Comparison of ENCODE assay signal across 8 cellular contexts in genomic region chr2:46179037-46179621, GRCh38.
DNase-seq lines count a peak whose midpoint lies in the region; ATAC-seq and TF ChIP-seq lines count a peak whose summit lies in the region.

No MANE protein-coding gene starts in this region.

- no peak for ATAC-seq in GM19324 (IDR thresholded peaks at IDR 0.05; ENCODE audit: low FRiP score, unreplicated experiment)

- H3K36me3 ChIP-seq in SJCRH30 (no peaks in the 10 kb centered on the region), adipocyte (ENCODE audit: control insufficient read depth, insufficient read depth, low read length, severe bottlenecking) (no peaks in the 10 kb centered on the region)

- H3K4me3 ChIP-seq in SJCRH30 (no peak overlapping the region), adipocyte (ENCODE audit: low read length) (no peak overlapping the region)

- H3K27ac ChIP-seq in SJCRH30, result peak overlapping the region; percentile 14; the same call in 1 of the 2 replicates

- H3K27me3 ChIP-seq in SJCRH30 (no peaks in the 10 kb centered on the region), adipocyte (replicated peaks; ENCODE audit: control insufficient read depth, insufficient read depth, low read length) (no peaks in the 10 kb centered on the region)

- H3K9me3 ChIP-seq in SJCRH30 (replicated peaks) (no peaks in the 10 kb centered on the region), adipocyte (ENCODE audit: control insufficient read depth, low read length) (no peaks in the 10 kb centered on the region)

- H3K4me1 ChIP-seq in SJCRH30 (peaks cover 10% of the 10 kb centered on the region; the same call in 1 of the 2 replicates), adipocyte (ENCODE audit: control insufficient read depth, insufficient read depth, low read length) (peaks cover 16% of the 10 kb centered on the region)

- H3K9ac ChIP-seq in adipocyte (ENCODE audit: low read length), result peak overlapping the region; percentile 31

- DNase-seq in GM20000 (ENCODE audit: low spot score), result peak; percentile 44
- DNase-seq in SJCRH30, result peak; percentile 60 to 70
- peak; percentile 86 for DNase-seq in adipocyte (ENCODE audit: low read depth)
- peak; percentile 66 for DNase-seq in left kidney (ENCODE audit: low read depth, low spot score)
- peak; percentile 2 to 37 (median 13) for DNase-seq in stimulated activated CD4-positive, alpha-beta T cell treated with anti-CD3 and anti-CD28 coated beads, TNF-alpha, amount 100 ng/mL, for 24 hours (ENCODE audit: low read depth in 3 of 3)
- DNase-seq in NCI-H187 treated with DMSO at 0.1 percent for 48 hours (lab: John Stamatoyannopoulos, UW), result no peak
- no peak for DNase-seq in NCI-H1417 treated with DMSO at 0.1 percent for 48 hours (lab: John Stamatoyannopoulos, UW)

- TF ChIP-seq CTCF in GM20000 (IDR thresholded peaks at IDR 0.05; ENCODE audit: extremely low read depth, missing control alignments), result no peak

Comparison
In these comparisons a context has a peak if more than half of its experiments do, and no peak if none do; other contexts are left out.
1. DNase-seq: peak in GM20000 (single experiment), SJCRH30 (2 of 2), adipocyte (single experiment), left kidney (single experiment) and stimulated activated CD4-positive, alpha-beta T cell treated with anti-CD3 and anti-CD28 coated beads, TNF-alpha, amount 100 ng/mL, for 24 hours (3 of 3); none in NCI-H187 treated with DMSO at 0.1 percent for 48 hours (single experiment) and NCI-H1417 treated with DMSO at 0.1 percent for 48 hours (single experiment).